In genomic region chr7:70595741-70596574, GRCh38 we compare ENCODE assay signal across 7 cellular contexts.
A peak's percentile ranks its signal among the peaks of the same experiment; 100 is the strongest.
DNase-seq lines count a peak whose midpoint lies in the region; ATAC-seq lines count a peak whose summit lies in the region.

No MANE protein-coding gene starts in this region.

- H3K27me3 ChIP-seq in duodenal mucosa (ENCODE audit: control insufficient read depth in 1 of 2, insufficient read depth in 2 of 2, low read length in 2 of 2) = peaks cover 0 to 13% of the 10 kb centered on the region in 2 donors
- peaks cover 3% of the 10 kb centered on the region in 2 donors for H3K27me3 ChIP-seq in naive thymus-derived CD4-positive, alpha-beta T cell (ENCODE audit: control insufficient read depth in 2 of 2, insufficient read depth in 2 of 2, low read length in 2 of 2)

- H3K4me1 ChIP-seq in duodenal mucosa (ENCODE audit: control insufficient read depth in 1 of 2, insufficient read depth in 2 of 2, low read length in 2 of 2) = peaks cover 16 to 18% of the 10 kb centered on the region in 2 donors
- H3K4me1 ChIP-seq in naive thymus-derived CD4-positive, alpha-beta T cell (ENCODE audit: control insufficient read depth in 2 of 2, insufficient read depth in 2 of 2, low read length in 2 of 2) = no peaks in the 10 kb centered on the region

- DNase-seq in NCI-H2227 treated with DMSO at 0.1 percent for 48 hours (lab: John Stamatoyannopoulos, UW) = peak; percentile 56
- DNase-seq in naive thymus-derived CD4-positive, alpha-beta T cell = peak in 1 of 9 donors; percentile 4
- DNase-seq in NCI-H1048 (lab: John Stamatoyannopoulos, UW) = no peak
- DNase-seq in GDM1 (lab: John Stamatoyannopoulos, UW) = no peak
- DNase-seq in inferior parietal cortex (ENCODE audit: extremely low spot score) = no peak

- H3K4me3 Mint-ChIP-seq in naive thymus-derived CD4-positive, alpha-beta T cell = peak overlapping the region in 5 of 10 donors; percentile 16 to 47 (median 28)

- no peaks in the 10 kb centered on the region for H3K36me3 ChIP-seq in duodenal mucosa (ENCODE audit: control insufficient read depth in 1 of 2, insufficient read depth in 2 of 2, low read length in 2 of 2)
- H3K36me3 ChIP-seq in naive thymus-derived CD4-positive, alpha-beta T cell (ENCODE audit: control insufficient read depth in 2 of 3, insufficient read depth in 3 of 3, low read length in 3 of 3) = no peaks in the 10 kb centered on the region

- H3K4me3 ChIP-seq in duodenal mucosa (ENCODE audit: low read depth in 1 of 2, low read length in 2 of 2) = peak overlapping the region; percentile 21 to 61
- no peak overlapping the region for H3K4me3 ChIP-seq in naive thymus-derived CD4-positive, alpha-beta T cell (ENCODE audit: low read length)

- H3K9ac ChIP-seq in duodenal mucosa (ENCODE audit: low read depth in 1 of 2, low read length in 2 of 2) = no peak overlapping the region

- H3K4me1 Mint-ChIP-seq in naive thymus-derived CD4-positive, alpha-beta T cell = peaks cover 0 to 5% (median 0%) of the 10 kb centered on the region in 7 donors

- POLR2A ChIA-PET in naive thymus-derived CD4-positive, alpha-beta T cell (lab: Charles Lee) = no interaction called here

- CTCF ChIA-PET in naive thymus-derived CD4-positive, alpha-beta T cell (lab: Charles Lee) = no interaction called here

- H3K27me3 Mint-ChIP-seq in naive thymus-derived CD4-positive, alpha-beta T cell = peaks cover 20 to 52% (median 38%) of the 10 kb centered on the region in 5 donors

- H3K36me3 Mint-ChIP-seq in naive thymus-derived CD4-positive, alpha-beta T cell = peaks cover 0 to 4% (median 0%) of the 10 kb centered on the region in 5 donors

- no peaks in the 10 kb centered on the region for H3K9me3 ChIP-seq in duodenal mucosa (ENCODE audit: control insufficient read depth in 1 of 2, low read length in 2 of 2)
- no peaks in the 10 kb centered on the region for H3K9me3 ChIP-seq in naive thymus-derived CD4-positive, alpha-beta T cell (ENCODE audit: control insufficient read depth in 2 of 3, low read length in 3 of 3)

- H3K27ac Mint-ChIP-seq in naive thymus-derived CD4-positive, alpha-beta T cell = no peak overlapping the region

- no peak overlapping the region for H3K27ac ChIP-seq in duodenal mucosa (ENCODE audit: low read depth, low read length)
- H3K27ac ChIP-seq in naive thymus-derived CD4-positive, alpha-beta T cell (ENCODE audit: low read depth, low read length) = no peak overlapping the region

- ATAC-seq in GM21360 (IDR thresholded peaks at IDR 0.05; ENCODE audit: unreplicated experiment) = peak; percentile 54
- peak; percentile 38 for ATAC-seq in naive thymus-derived CD4-positive, alpha-beta T cell

- intact Hi-C loops in naive thymus-derived CD4-positive, alpha-beta T cell (cut with micrococcal nuclease) = no loop called here

- peaks cover 3 to 10% (median 6%) of the 10 kb centered on the region in 11 donors for H3K9me3 Mint-ChIP-seq in naive thymus-derived CD4-positive, alpha-beta T cell
